ENCODE assay signal across 20 cellular contexts in genomic region chr9:82010711-82011110, GRCh38. TPM values are rescaled to one million over a fixed set of nuclear protein-coding genes. Genes with fewer than 3 reads are reported as not detected.
"Had no signal": no experiment of that assay in that cellular context is flagged by ENCODE, and none has a peak within 500 bp of the region (broad histone marks: within the 10 kb centered on the region; RNA-seq: fewer than 3 reads in every experiment).

No MANE protein-coding gene starts in this region.

- H3K27ac ChIP-seq: HL-60, SJCRH30, SK-N-MC had no signal

- ATAC-seq: Panc1, Right ventricle myocardium inferior had no signal

- H3K27me3 ChIP-seq: SJCRH30 had no signal

- H3K4me3 ChIP-seq: SJCRH30, SK-N-MC had no signal

- H3K4me1 ChIP-seq: SJCRH30 had no signal

- DNase-seq: KBM-7, MM.1S, NCI-H1092 treated with DMSO at 0.1 percent for 48 hours, NCI-H1436, NCI-H187, NCI-H2029, NCI-H2107, NCI-H2227 treated with DMSO at 0.1 percent for 48 hours, NCI-H446, NCI-H510A, NCI-H524 treated with DMSO at 0.1 percent for 48 hours, NCI-H69, NCI-H774, SHP77 treated with DMSO at 0.1 percent for 48 hours, SJCRH30 had no signal

- H3K36me3 ChIP-seq: SJCRH30 had no signal

RNA-seq across cellular contexts. Expression of gene SPATA31D1, which starts 22.1 kb away (rescaled TPM):
- total RNA-seq: Right ventricle myocardium inferior; SJCRH30; T-helper 1 cell treated with Interleukin-12 subunit alpha and Interleukin-12 subunit beta and Interleukin-4 antibody, amounts not matched to agents 30 ng/mL and 1 ng/mL, for 36 hours had no signal
